In the genomic region with DNA sequence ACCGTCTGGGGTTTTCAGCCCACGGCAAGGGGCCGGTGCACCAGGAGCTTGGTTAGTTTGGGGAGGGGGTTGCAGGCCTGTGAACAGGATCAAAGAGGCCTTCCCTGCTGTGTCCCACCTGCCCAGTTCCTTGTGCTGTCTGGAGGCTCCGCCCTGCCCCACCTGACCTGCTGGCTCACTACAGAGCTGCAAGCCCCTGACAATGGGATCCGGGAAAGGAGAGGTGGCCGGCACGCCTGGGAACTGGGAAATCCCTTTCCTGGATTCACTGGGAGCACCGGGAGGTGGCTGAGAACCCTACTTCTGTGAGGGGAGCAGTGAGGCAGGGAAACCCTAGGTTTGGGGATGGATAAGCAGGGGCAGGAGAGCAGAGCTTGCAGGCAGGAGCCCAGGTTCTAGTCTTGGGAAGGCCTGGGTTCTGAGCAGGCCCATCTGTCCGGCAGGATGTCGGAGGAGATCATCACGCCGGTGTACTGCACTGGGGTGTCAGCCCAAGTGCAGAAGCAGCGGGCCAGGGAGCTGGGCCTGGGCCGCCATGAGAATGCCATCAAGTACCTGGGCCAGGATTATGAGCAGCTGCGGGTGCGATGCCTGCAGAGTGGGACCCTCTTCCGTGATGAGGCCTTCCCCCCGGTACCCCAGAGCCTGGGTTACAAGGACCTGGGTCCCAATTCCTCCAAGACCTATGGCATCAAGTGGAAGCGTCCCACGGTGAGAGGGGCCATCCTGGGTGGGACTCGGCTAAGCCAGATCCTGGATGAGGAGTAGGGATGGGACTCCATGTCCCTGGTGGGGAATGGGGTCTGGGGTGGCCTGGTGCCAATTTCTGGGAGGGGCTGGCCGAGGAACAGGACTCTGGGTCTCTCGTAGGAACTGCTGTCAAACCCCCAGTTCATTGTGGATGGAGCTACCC, we compare ENCODE assay signal across 9 cellular contexts. TPM values are rescaled to one million over a fixed set of nuclear protein-coding genes. Genes with fewer than 3 reads are reported as not detected.
A peak's percentile ranks its signal among the peaks of the same experiment; 100 is the strongest.
DNase-seq lines count a peak whose midpoint lies in the region; ATAC-seq and TF ChIP-seq lines count a peak whose summit lies in the region.
"Had no signal": no experiment of that assay in that cellular context is flagged by ENCODE, and none has a peak within 500 bp of the region (broad histone marks: within the 10 kb centered on the region; RNA-seq: fewer than 3 reads in every experiment).

No MANE protein-coding gene starts in this region.

- CTCF ChIA-PET in BJ (lab: Yijun Ruan, JAX) (interaction anchor here (0.9 to 3.0 kb wide), 8 partner anchors 13 to 148 kb away, joined by 3 to 14 read pairs (median 6); a partner anchor contains a TSS), HCT116 (lab: Charles Lee) (interaction anchor here (1.2 to 2.7 kb wide), 4 partner anchors 13 to 335 kb away, joined by 3 to 14 read pairs (median 5); a partner anchor contains a TSS), T-cell (lab: Charles Lee) (interaction anchor here in 1 of 2 donors (0.6 to 1.0 kb wide), 3 partner anchors 30 to 186 kb away, joined by 3 read pairs; a partner anchor contains a TSS)
- CTCF ChIA-PET in naive thymus-derived CD4-positive, alpha-beta T cell (lab: Charles Lee) = interaction anchor here (0.8 to 1.1 kb wide), 3 partner anchors 64 to 485 kb away, joined by 3 to 5 read pairs (median 3); no protein-coding TSS in a partner anchor

- in situ Hi-C loops in GM13977 (cut with MboI; ENCODE audit: low pct_unique_long_range_greater_than_20kb, low sequenced_read_pairs, unreplicated experiment) = no loop called here

- H3K27ac ChIP-seq in HCT116 (ENCODE audit: low read depth, low read length) (peak overlapping the region; percentile 100), esophagus (ENCODE audit: low read depth in 2 of 2, low read length in 1 of 2) (peak overlapping the region; percentile 99)
- H3K27ac ChIP-seq in naive thymus-derived CD4-positive, alpha-beta T cell (ENCODE audit: low read depth, low read length) = peak overlapping the region; percentile 93

- no peak for TF ChIP-seq CTCF in BJ (IDR thresholded peaks at IDR 0.05; ENCODE audit: insufficient read depth, low read depth, low read length)
- TF ChIP-seq CTCF in HCT116 (IDR thresholded peaks at IDR 0.05 in 2 of 3, conservative IDR thresholded peaks at IDR 0.05 in 1 of 3; ENCODE audit: borderline replicate concordance in 1 of 3, insufficient read depth in 1 of 3, low read depth in 2 of 3, low read length in 2 of 3) = no peak
- no peak for TF ChIP-seq CTCF in GM13977 (IDR thresholded peaks at IDR 0.05; ENCODE audit: extremely low read depth, insufficient read depth, missing control alignments)

- no peaks in the 10 kb centered on the region for H3K27me3 Mint-ChIP-seq in T-cell
- peaks cover 0 to 22% (median 0%) of the 10 kb centered on the region in 5 donors for H3K27me3 Mint-ChIP-seq in naive thymus-derived CD4-positive, alpha-beta T cell

- H3K79me2 ChIP-seq in HCT116 (ENCODE audit: insufficient read depth, low read length) = peaks cover 58% of the 10 kb centered on the region

- 20 to 26% methylated on average over 23 of the region's 23 CpGs for whole genome bisulfite sequencing in esophagus, 2 donors

- H2AFZ ChIP-seq in HCT116 (ENCODE audit: low read depth, low read length, poor library complexity, severe bottlenecking) = no peak overlapping the region

- no peak for TF ChIP-seq RAD21 in HCT116 (IDR thresholded peaks at IDR 0.05; ENCODE audit: low read depth)

- H3K4me1 Mint-ChIP-seq in T-cell = peaks cover 9 to 26% (median 20%) of the 10 kb centered on the region in 3 donors
- H3K4me1 Mint-ChIP-seq in naive thymus-derived CD4-positive, alpha-beta T cell = peaks cover 14 to 30% (median 24%) of the 10 kb centered on the region in 7 donors

- H3K36me3 Mint-ChIP-seq in T-cell = peaks cover 15% of the 10 kb centered on the region
- H3K36me3 Mint-ChIP-seq in naive thymus-derived CD4-positive, alpha-beta T cell = peaks cover 0 to 16% (median 0%) of the 10 kb centered on the region in 5 donors

- intact Hi-C loops in HCT116 (cut with micrococcal nuclease) = loop anchor here (5.0 kb wide), 3 partner anchors 70 to 335 kb away; a partner anchor contains a TSS
- intact Hi-C loops in naive thymus-derived CD4-positive, alpha-beta T cell (cut with micrococcal nuclease) = no loop called here

- H3K4me3 ChIP-seq in BJ (ENCODE audit: low read depth, low read length) (peak overlapping the region; percentile 81), HCT116 (replicated peaks in 1 of 2; ENCODE audit: low read depth in 1 of 2, low read length in 2 of 2) (peak overlapping the region; percentile 81 to 95), esophagus (ENCODE audit: low read depth in 1 of 2, low read length in 2 of 2) (peak overlapping the region; percentile 76 to 88)
- H3K4me3 ChIP-seq in naive thymus-derived CD4-positive, alpha-beta T cell (ENCODE audit: low read length) = peak overlapping the region; percentile 79

- H3K9ac ChIP-seq in HCT116 (ENCODE audit: low read length) = peak overlapping the region; percentile 97

- H3K27me3 ChIP-seq in BJ (ENCODE audit: control insufficient read depth, insufficient read depth, low read length) (no peaks in the 10 kb centered on the region), HCT116 (ENCODE audit: insufficient read depth, low read length) (no peaks in the 10 kb centered on the region), esophagus (ENCODE audit: control insufficient read depth in 1 of 2, insufficient read depth in 2 of 2, low read length in 2 of 2) (no peaks in the 10 kb centered on the region)
- no peaks in the 10 kb centered on the region for H3K27me3 ChIP-seq in naive thymus-derived CD4-positive, alpha-beta T cell (ENCODE audit: control insufficient read depth in 2 of 2, insufficient read depth in 2 of 2, low read length in 2 of 2)

- DNase-seq in BJ (ENCODE audit: low read depth) (no peak), HCT116 (ENCODE audit: low read depth, low spot score) (peak; percentile 15), T-cell (no peak), OCI-M2 (lab: John Stamatoyannopoulos, UW; ENCODE audit: unreplicated experiment) (no peak), GM13977 (ENCODE audit: low spot score) (no peak)
- DNase-seq in naive thymus-derived CD4-positive, alpha-beta T cell = peak in 1 of 9 donors; percentile 2

- no peaks in the 10 kb centered on the region for H3K9me3 Mint-ChIP-seq in T-cell
- no peaks in the 10 kb centered on the region for H3K9me3 Mint-ChIP-seq in naive thymus-derived CD4-positive, alpha-beta T cell

- peaks cover 24% of the 10 kb centered on the region for H3K36me3 ChIP-seq in BJ (ENCODE audit: control insufficient read depth, insufficient read depth, low read length)
- H3K36me3 ChIP-seq in HCT116 (ENCODE audit: control insufficient read depth in 1 of 2, insufficient read depth in 2 of 2, low read length in 2 of 2) = peaks cover 7 to 31% of the 10 kb centered on the region in 2 experiments; a peak in 3 of 4 replicates
- H3K36me3 ChIP-seq in esophagus (ENCODE audit: control insufficient read depth in 2 of 2, insufficient read depth in 2 of 2, low read length in 1 of 2) = peaks cover 14 to 28% of the 10 kb centered on the region in 2 donors
- H3K36me3 ChIP-seq in naive thymus-derived CD4-positive, alpha-beta T cell (ENCODE audit: control insufficient read depth in 2 of 3, insufficient read depth in 3 of 3, low read length in 3 of 3) = peaks cover 0 to 20% (median 3%) of the 10 kb centered on the region in 3 experiments

- ATAC-seq in HCT116 (peak; percentile 39), T-cell (replicated peaks in 1 of 4) (no peak), HG02981 (IDR thresholded peaks at IDR 0.05; ENCODE audit: unreplicated experiment) (no peak)
- no peak for ATAC-seq in naive thymus-derived CD4-positive, alpha-beta T cell

- H3K4me1 ChIP-seq in HCT116 (ENCODE audit: control insufficient read depth in 1 of 2, insufficient read depth in 2 of 2, low read length in 2 of 2) = peaks cover 23 to 35% of the 10 kb centered on the region in 2 experiments
- H3K4me1 ChIP-seq in esophagus (ENCODE audit: control insufficient read depth in 2 of 2, insufficient read depth in 2 of 2, low read length in 1 of 2) = peaks cover 7 to 16% of the 10 kb centered on the region in 2 donors
- H3K4me1 ChIP-seq in naive thymus-derived CD4-positive, alpha-beta T cell (ENCODE audit: control insufficient read depth in 2 of 2, insufficient read depth in 2 of 2, low read length in 2 of 2) = peaks cover 6 to 8% of the 10 kb centered on the region in 2 donors

- peak overlapping the region; percentile 84 to 93 (median 88) for H3K4me3 Mint-ChIP-seq in T-cell
- H3K4me3 Mint-ChIP-seq in naive thymus-derived CD4-positive, alpha-beta T cell = peak overlapping the region; percentile 77 to 98 (median 88)

- RAD21 ChIA-PET in HCT116 (lab: Charles Lee; ENCODE audit: low non-redundant PET in 1 of 2, low total read pairs in 2 of 2, uncharacterized antibody in 2 of 2, unreplicated experiment in 2 of 2) = interaction anchor here (1.0 to 1.4 kb wide), 4 partner anchors 47 to 65 kb away, joined by 3 to 8 read pairs (median 4); a partner anchor contains a TSS

- POLR2A ChIA-PET in BJ (lab: Charles Lee) = interaction anchor here (0.7 to 0.8 kb wide), 2 partner anchors 72 to 290 kb away, joined by 3 to 4 read pairs; no protein-coding TSS in a partner anchor
- POLR2A ChIA-PET in HCT116 (lab: Charles Lee) = interaction anchor here (1.2 to 2.8 kb wide), 5 partner anchors 13 to 71 kb away, joined by 4 to 20 read pairs (median 6); a partner anchor contains a TSS
- POLR2A ChIA-PET in T-cell (lab: Charles Lee) = interaction anchor here (0.6 to 1.1 kb wide), 2 partner anchors 144 to 314 kb away, joined by 6 to 7 read pairs; no protein-coding TSS in a partner anchor
- POLR2A ChIA-PET in naive thymus-derived CD4-positive, alpha-beta T cell (lab: Charles Lee) = interaction anchor here (0.6 to 4.4 kb wide), 7 partner anchors 47 to 352 kb away, joined by 3 to 43 read pairs (median 4); a partner anchor contains a TSS

- TF ChIP-seq POLR2A in HCT116 (IDR thresholded peaks at IDR 0.05; ENCODE audit: borderline replicate concordance, extremely low read depth, insufficient read depth, insufficient read length) = no peak

- H3K9me2 ChIP-seq in HCT116 (ENCODE audit: insufficient read depth) = no peaks in the 10 kb centered on the region

- BruUV-seq in HCT116 (replicated peaks; lab: Mats Ljungman, UMichigan) = TSS peak; percentile 35

- H3K27ac Mint-ChIP-seq in T-cell = peak overlapping the region; percentile 83 to 87
- H3K27ac Mint-ChIP-seq in naive thymus-derived CD4-positive, alpha-beta T cell = peak overlapping the region in 8 of 9 donors; percentile 55 to 84 (median 77)

- H3K4me2 ChIP-seq in HCT116 (ENCODE audit: low read length) = peak overlapping the region; percentile 97

- no peaks in the 10 kb centered on the region for H3K9me3 ChIP-seq in HCT116 (ENCODE audit: control insufficient read depth in 1 of 2, insufficient read depth in 1 of 2, low read depth in 1 of 2, low read length in 2 of 2)
- H3K9me3 ChIP-seq in esophagus (ENCODE audit: control insufficient read depth in 2 of 2, insufficient read depth in 1 of 2, low read depth in 1 of 2, low read length in 1 of 2) = no peaks in the 10 kb centered on the region
- H3K9me3 ChIP-seq in naive thymus-derived CD4-positive, alpha-beta T cell (ENCODE audit: control insufficient read depth in 2 of 3, low read length in 3 of 3) = no peaks in the 10 kb centered on the region

- H4K20me1 ChIP-seq in HCT116 (ENCODE audit: insufficient read depth) = no peaks in the 10 kb centered on the region

RNA-seq across cellular contexts. Expression of a gene that starts 0.8 kb away (rescaled TPM):
- 75.4 and 181 TPM in 2 replicates for polyA plus RNA-seq in BJ (2011; rRNA removed)
- polyA minus RNA-seq in BJ (2011; rRNA and poly(A)+ RNA removed) = 131 and 140 TPM in 2 replicates
- total RNA-seq in HCT116 (2021; ENCODE audit: unreplicated experiment) = 279 TPM
- 220 and 224 TPM in 2 replicates for polyA plus RNA-seq in HCT116 (2012)
- total RNA-seq in T-cell = 100 to 1,000 TPM in 4 of 5 donors, 10 to 100 TPM in 1; 98.4 to 171 (median 143) TPM
- 100 to 1,000 TPM; 323 to 450 TPM for polyA plus RNA-seq in esophagus
- 100 to 1,000 TPM in 3 of 5 experiments, 10 to 100 TPM in 2; 93.6 to 195 (median 130) TPM for total RNA-seq in naive thymus-derived CD4-positive, alpha-beta T cell
- 10 to 100 TPM; 73.1 to 78.8 TPM for polyA plus RNA-seq in naive thymus-derived CD4-positive, alpha-beta T cell

RNA-seq across cellular contexts. Expression of a gene that starts 12.5 kb away (rescaled TPM):
- not detected in 2 replicates for polyA plus RNA-seq in BJ (2011; rRNA removed)
- polyA minus RNA-seq in BJ (2011; rRNA and poly(A)+ RNA removed) = not detected in 2 replicates
- 1.2 TPM for total RNA-seq in HCT116 (2021; ENCODE audit: unreplicated experiment)
- 0.91 and 2.0 TPM in 2 replicates for polyA plus RNA-seq in HCT116 (2012)
- total RNA-seq in T-cell = not detected
- not detected for polyA plus RNA-seq in esophagus
- not detected for total RNA-seq in naive thymus-derived CD4-positive, alpha-beta T cell
- not detected for polyA plus RNA-seq in naive thymus-derived CD4-positive, alpha-beta T cell
- total RNA-seq: LHCN-M2 had no signal

RNA-seq across cellular contexts. Expression of a gene that starts 48.2 kb away (rescaled TPM):
- polyA plus RNA-seq in BJ (2011; rRNA removed) (13.3 and 33.4 TPM in 2 replicates), esophagus (10 to 100 TPM; 16.4 to 17.8 TPM)
- polyA minus RNA-seq in BJ (2011; rRNA and poly(A)+ RNA removed) = 31.7 and 40.2 TPM in 2 replicates
- total RNA-seq in HCT116 (2021; ENCODE audit: unreplicated experiment) (45.9 TPM), T-cell (10 to 100 TPM; 63.8 to 77.7 (median 68.8) TPM)
- polyA plus RNA-seq in HCT116 (2012) = 52.2 and 77.2 TPM in 2 replicates
- 10 to 100 TPM; 61.0 to 84.6 (median 67.9) TPM for total RNA-seq in naive thymus-derived CD4-positive, alpha-beta T cell
- 10 to 100 TPM in 1 of 2 donors, 1 to 10 TPM in 1; 8.6 to 15.0 TPM for polyA plus RNA-seq in naive thymus-derived CD4-positive, alpha-beta T cell
